12 cellular contexts compared by ENCODE assay signal in genomic region chr11:121521145-121522042, GRCh38.
DNase-seq lines count a peak whose midpoint lies in the region; ATAC-seq lines count a peak whose summit lies in the region.
"Had no signal": no experiment of that assay in that cellular context is flagged by ENCODE, and none has a peak within 500 bp of the region (broad histone marks: within the 10 kb centered on the region; RNA-seq: fewer than 3 reads in every experiment).

No MANE protein-coding gene starts in this region.

- CTCF ChIA-PET in activated CD8-positive, alpha-beta T cell treated with anti-CD3 and anti-CD28 coated beads, Interleukin-2, amount 10 ng/mL, durations not matched to agents 7 days and 5 days (lab: Charles Lee) = no interaction called here

- DNase-seq in ELR (ENCODE audit: low read depth) (peak; percentile 3), HPDE6-E6E7 (ENCODE audit: extremely low spot score) (peak; percentile 36), medulla oblongata (ENCODE audit: extremely low spot score) (peak; percentile 59), KG1 (lab: John Stamatoyannopoulos, UW) (no peak), GM19238 (ENCODE audit: insufficient read length, low spot score) (no peak), GDM1 (lab: John Stamatoyannopoulos, UW) (no peak), NCI-H446 (lab: John Stamatoyannopoulos, UW) (no peak)
- no peak for DNase-seq in activated CD8-positive, alpha-beta T cell treated with anti-CD3 and anti-CD28 coated beads, Interleukin-2, amount 10 ng/mL, durations not matched to agents 7 days and 5 days
- DNase-seq: DMS153; GOT3; NCI-H146; stimulated activated CD8-positive, alpha-beta memory T cell treated with anti-CD3 and anti-CD28 coated beads, Interleukin-4, amount 100 ng/mL, for 48 hours had no signal

- no peak overlapping the region for H3K4me3 Mint-ChIP-seq in activated CD8-positive, alpha-beta T cell treated with anti-CD3 and anti-CD28 coated beads, Interleukin-2, amount 10 ng/mL, durations not matched to agents 7 days and 5 days

- H3K27me3 Mint-ChIP-seq in activated CD8-positive, alpha-beta T cell treated with anti-CD3 and anti-CD28 coated beads, Interleukin-2, amount 10 ng/mL, durations not matched to agents 7 days and 5 days (ENCODE audit: low read depth) = no peaks in the 10 kb centered on the region

- POLR2A ChIA-PET in activated CD8-positive, alpha-beta T cell treated with anti-CD3 and anti-CD28 coated beads, Interleukin-2, amount 10 ng/mL, durations not matched to agents 7 days and 5 days (lab: Charles Lee) = no interaction called here

- peaks cover 80% of the 10 kb centered on the region for H3K36me3 Mint-ChIP-seq in activated CD8-positive, alpha-beta T cell treated with anti-CD3 and anti-CD28 coated beads, Interleukin-2, amount 10 ng/mL, durations not matched to agents 7 days and 5 days (ENCODE audit: low read depth)

- peak overlapping the region; percentile 15 for H3K27ac Mint-ChIP-seq in activated CD8-positive, alpha-beta T cell treated with anti-CD3 and anti-CD28 coated beads, Interleukin-2, amount 10 ng/mL, durations not matched to agents 7 days and 5 days

- H3K9me3 Mint-ChIP-seq in activated CD8-positive, alpha-beta T cell treated with anti-CD3 and anti-CD28 coated beads, Interleukin-2, amount 10 ng/mL, durations not matched to agents 7 days and 5 days (ENCODE audit: insufficient read depth) = peaks cover 9% of the 10 kb centered on the region

- peaks cover 43% of the 10 kb centered on the region for H3K4me1 Mint-ChIP-seq in activated CD8-positive, alpha-beta T cell treated with anti-CD3 and anti-CD28 coated beads, Interleukin-2, amount 10 ng/mL, durations not matched to agents 7 days and 5 days (ENCODE audit: low read depth)

- ATAC-seq in activated CD8-positive, alpha-beta T cell treated with anti-CD3 and anti-CD28 coated beads, Interleukin-2, amount 10 ng/mL, durations not matched to agents 7 days and 5 days = no peak

Comparison
In these comparisons a context has a peak if more than half of its experiments do, and no peak if none do; other contexts are left out.
1. DNase-seq: peak in ELR (single experiment), HPDE6-E6E7 (single experiment) and medulla oblongata (single experiment); none in activated CD8-positive, alpha-beta T cell treated with anti-CD3 and anti-CD28 coated beads, Interleukin-2, amount 10 ng/mL, durations not matched to agents 7 days and 5 days (single experiment), KG1 (single experiment), GM19238 (single experiment), GDM1 (single experiment) and NCI-H446 (0 of 2).